Comparison of ENCODE assay signal across 1 cellular context in genomic region chr7:35714862-35715261, GRCh38.
TF ChIP-seq lines count a peak whose summit lies in the region.

No MANE protein-coding gene starts in this region.

TF ChIP-seq in A549, 52 proteins besides CTCF, POLR2A, EP300 and RAD21 (continued from another document):
- TF ChIP-seq, protein P1, sequence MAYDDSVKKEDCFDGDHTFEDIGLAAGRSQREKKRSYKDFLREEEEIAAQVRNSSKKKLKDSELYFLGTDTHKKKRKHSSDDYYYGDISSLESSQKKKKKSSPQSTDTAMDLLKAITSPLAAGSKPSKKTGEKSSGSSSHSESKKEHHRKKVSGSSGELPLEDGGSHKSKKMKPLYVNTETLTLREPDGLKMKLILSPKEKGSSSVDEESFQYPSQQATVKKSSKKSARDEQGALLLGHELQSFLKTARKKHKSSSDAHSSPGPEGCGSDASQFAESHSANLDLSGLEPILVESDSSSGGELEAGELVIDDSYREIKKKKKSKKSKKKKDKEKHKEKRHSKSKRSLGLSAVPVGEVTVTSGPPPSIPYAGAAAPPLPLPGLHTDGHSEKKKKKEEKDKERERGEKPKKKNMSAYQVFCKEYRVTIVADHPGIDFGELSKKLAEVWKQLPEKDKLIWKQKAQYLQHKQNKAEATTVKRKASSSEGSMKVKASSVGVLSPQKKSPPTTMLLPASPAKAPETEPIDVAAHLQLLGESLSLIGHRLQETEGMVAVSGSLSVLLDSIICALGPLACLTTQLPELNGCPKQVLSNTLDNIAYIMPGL (CRISPR knock-in tag; IDR thresholded peaks at IDR 0.05; ENCODE audit: borderline replicate concordance) = no peak
- TF ChIP-seq NFE2L2 (conservative IDR thresholded peaks at IDR 0.05; ENCODE audit: low read length) (no peak), HOXB5 (CRISPR knock-in tag; IDR thresholded peaks at IDR 0.05) (no peak), EHF (CRISPR knock-in tag; IDR thresholded peaks at IDR 0.05) (no peak), MYC (IDR thresholded peaks at IDR 0.05; ENCODE audit: borderline replicate concordance, low read length) (no peak), CHD4 (IDR thresholded peaks at IDR 0.05; ENCODE audit: borderline replicate concordance) (no peak), BCL3 (IDR thresholded peaks at IDR 0.05) (no peak), MAZ (IDR thresholded peaks at IDR 0.05; ENCODE audit: borderline replicate concordance, low read depth, low read length) (no peak), HDAC2 (IDR thresholded peaks at IDR 0.05) (no peak)
- TF ChIP-seq, protein P2, sequence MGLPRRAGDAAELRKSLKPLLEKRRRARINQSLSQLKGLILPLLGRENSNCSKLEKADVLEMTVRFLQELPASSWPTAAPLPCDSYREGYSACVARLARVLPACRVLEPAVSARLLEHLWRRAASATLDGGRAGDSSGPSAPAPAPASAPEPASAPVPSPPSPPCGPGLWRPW (IDR thresholded peaks at IDR 0.05) = no peak
